Comparison of ENCODE assay signal across 8 cellular contexts in genomic region chr4:85474818-85475630, GRCh38. TPM values are rescaled to one million over a fixed set of nuclear protein-coding genes. Genes with fewer than 3 reads are reported as not detected.
DNase-seq lines count a peak whose midpoint lies in the region; ATAC-seq and TF ChIP-seq lines count a peak whose summit lies in the region.

ARHGAP24 (plus strand) TSS chr4:85475150.

- H2BK15ac ChIP-seq in mesendoderm (replicated peaks; ENCODE audit: low read depth), result no peak within 1 kb of the TSS

- ATAC-seq in GM18498 (IDR thresholded peaks at IDR 0.05; ENCODE audit: unreplicated experiment) (peak; percentile 89), HG02763 (IDR thresholded peaks at IDR 0.05; ENCODE audit: unreplicated experiment) (peak; percentile 91)

- no peak within 1 kb of the TSS for H2AK5ac ChIP-seq in mesendoderm (ENCODE audit: low read length)

- H3K9me3 ChIP-seq in suprapubic skin, result no peaks in the 10 kb centered on the region

- no peaks in the 10 kb centered on the region for H3K27me3 ChIP-seq in mesendoderm (ENCODE audit: insufficient read depth, low read length, poor library complexity)
- H3K27me3 ChIP-seq in suprapubic skin, result no peaks in the 10 kb centered on the region

- peak within 1 kb of the TSS; percentile 77 for H3K9ac ChIP-seq in mesendoderm (ENCODE audit: low read length)

- TF ChIP-seq POLR2A in suprapubic skin (IDR thresholded peaks at IDR 0.05), result peak; percentile 33 to 46

- H4K5ac ChIP-seq in mesendoderm (ENCODE audit: low read length), result no peak within 1 kb of the TSS

- DNase-seq in NCI-H1105 (lab: John Stamatoyannopoulos, UW), result peak; percentile 63
- DNase-seq in SW 1271 (lab: John Stamatoyannopoulos, UW), result peak; percentile 8 to 32
- peak; percentile 73 for DNase-seq in epidermal melanocyte (ENCODE audit: insufficient read length, low spot score)
- DNase-seq in mesendoderm, result peak; percentile 97
- DNase-seq in suprapubic skin (ENCODE audit: low spot score in 2 of 2), result peak; percentile 92

- H2BK120ac ChIP-seq in mesendoderm (ENCODE audit: low read depth, low read length), result peak within 1 kb of the TSS; percentile 77

- no peak for TF ChIP-seq EP300 in suprapubic skin (IDR thresholded peaks at IDR 0.05)

- no peak within 1 kb of the TSS for H2BK5ac ChIP-seq in mesendoderm (ENCODE audit: low read length)

- no peaks in the 10 kb centered on the region for H3K36me3 ChIP-seq in mesendoderm (ENCODE audit: control insufficient read depth, insufficient read depth, low read length)
- no peaks in the 10 kb centered on the region for H3K36me3 ChIP-seq in suprapubic skin

- no peaks in the 10 kb centered on the region for H3K79me1 ChIP-seq in mesendoderm (ENCODE audit: low read length)

- WGBS in mesendoderm (ENCODE audit: extremely low coverage, insufficient coverage, low lambda C conversion rate), result no CpG with 5 or more reads among the region's 41 CpGs
- 2% methylated on average over 29 of the region's 41 CpGs for WGBS in suprapubic skin

- H3K56ac ChIP-seq in mesendoderm (ENCODE audit: low read length), result peak within 1 kb of the TSS; percentile 88

- H3K18ac ChIP-seq in mesendoderm (ENCODE audit: low read length), result peak within 1 kb of the TSS; percentile 91

- no peaks in the 10 kb centered on the region for H3K79me2 ChIP-seq in mesendoderm (ENCODE audit: control insufficient read depth, insufficient read depth, low read length)

- H3K4me1 ChIP-seq in mesendoderm (ENCODE audit: control insufficient read depth, low read depth, low read length), result peaks cover 3% of the 10 kb centered on the region
- H3K4me1 ChIP-seq in suprapubic skin, result peaks cover 11% of the 10 kb centered on the region

- no peak within 1 kb of the TSS for H4K8ac ChIP-seq in mesendoderm (ENCODE audit: low read depth, low read length)

- no peak within 1 kb of the TSS for H3K23ac ChIP-seq in mesendoderm (ENCODE audit: low read length)

- peak within 1 kb of the TSS; percentile 57 for H3K4ac ChIP-seq in mesendoderm (ENCODE audit: low read depth, low read length)

- H3K27ac ChIP-seq in 22Rv1, result peak within 1 kb of the TSS; percentile 90
- H3K27ac ChIP-seq in mesendoderm (ENCODE audit: low read depth, low read length), result peak within 1 kb of the TSS; percentile 83
- H3K27ac ChIP-seq in suprapubic skin, result peak within 1 kb of the TSS; percentile 86

- TF ChIP-seq CTCF in 22Rv1 (IDR thresholded peaks at IDR 0.05) (0 out of 2 replicates have a peak, but pooled peaks have one; percentile 11), suprapubic skin (IDR thresholded peaks at IDR 0.05) (no peak)

- H3K4me2 ChIP-seq in mesendoderm (ENCODE audit: low read length), result peak within 1 kb of the TSS; percentile 89

- H3K4me3 ChIP-seq in mesendoderm (ENCODE audit: low read length), result peak within 1 kb of the TSS; percentile 76
- H3K4me3 ChIP-seq in suprapubic skin, result peak within 1 kb of the TSS; percentile 77

RNA-seq across cellular contexts. Expression of gene ARHGAP24, which starts in this region (rescaled TPM):
- 0.69 TPM for polyA plus RNA-seq in mesendoderm (2013, experiment 1 of 2)
- 0.52 TPM for polyA plus RNA-seq in mesendoderm (2013, experiment 2 of 2)
- 10 to 100 TPM; 17.8 to 65.2 (median 27.2) TPM for total RNA-seq in suprapubic skin

Comparison
In these comparisons a context has a peak if more than half of its experiments do, and no peak if none do; other contexts are left out.
1. Peak in every context shown above with its lines: DNase-seq, ATAC-seq, H3K4me3 ChIP-seq and H3K27ac ChIP-seq.
2. DNase-seq: peak in every context shown above with its lines; median percentile 97 in mesendoderm; 92 in suprapubic skin; 73 in epidermal melanocyte; 63 in NCI-H1105; 20 in SW 1271.